20 cellular contexts compared by ENCODE assay signal in the genomic region with DNA sequence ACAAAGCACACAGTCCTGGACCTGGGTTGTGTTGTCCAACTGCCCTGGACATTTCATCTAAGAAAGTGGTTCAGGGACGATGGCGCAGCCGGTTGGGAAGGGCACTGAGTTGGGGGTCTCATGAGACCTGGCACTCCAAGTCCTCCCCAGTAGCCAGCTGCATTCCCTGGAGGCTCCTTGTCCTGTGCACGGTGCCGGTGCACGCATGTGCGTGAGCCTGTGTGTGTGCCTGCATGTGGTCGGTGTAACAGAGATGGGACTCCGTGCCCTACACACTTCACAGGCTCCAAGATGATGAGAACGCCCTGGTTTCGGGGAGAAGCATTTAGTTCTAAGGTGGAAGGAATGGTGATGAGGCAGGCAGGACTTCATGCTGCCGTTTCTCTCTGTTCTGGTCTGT.
"Had no signal": no experiment of that assay in that cellular context is flagged by ENCODE, and none has a peak within 500 bp of the region (broad histone marks: within the 10 kb centered on the region; RNA-seq: fewer than 3 reads in every experiment).

No MANE protein-coding gene starts in this region.

- H3K4me1 ChIP-seq: sigmoid colon, SJSA1, upper lobe of right lung had no signal

- H3K4me3 Mint-ChIP-seq: activated B cell treated with CpG ODN at 0.5 μM for 24 hours; activated CD4-positive, alpha-beta T cell treated with anti-CD3 and anti-CD28 coated beads, Interleukin-2, amount 10 ng/mL, durations not matched to agents 7 days and 5 days; activated CD8-positive, alpha-beta T cell treated with anti-CD3 and anti-CD28 coated beads, Interleukin-2, amount 10 ng/mL, durations not matched to agents 7 days and 5 days; activated T-helper 1 cell treated with anti-CD3 and anti-CD28 coated beads, Interleukin-12 subunit alpha, Interleukin-12 subunit beta, Interleukin-2, Interleukin-4 antibody, amounts not matched to agents 30 ng/mL and 10 ng/mL and 1 ng/mL, durations not matched to agents 14 hours and 24 hours and 36 hours; memory B cell; natural killer cell treated with Interleukin-12 subunit alpha and Interleukin-12 subunit beta and Interleukin-15 and Interleukin-18, amount 100 ng/mL, for 72 hours; stimulated activated memory B cell treated with anti-CD40 and anti-IgM and Interleukin-4, amounts not matched to agents 10 μg/mL and 1 μg/mL and 100 μg/mL, for 72 hours; T-helper 1 cell treated with Interleukin-12 subunit alpha and Interleukin-12 subunit beta and Interleukin-4 antibody, amounts not matched to agents 30 μg/mL and 1 μg/mL, for 36 hours had no signal

- H3K9me3 Mint-ChIP-seq: activated B cell treated with CpG ODN at 0.5 μM for 24 hours; activated CD4-positive, alpha-beta T cell treated with anti-CD3 and anti-CD28 coated beads, Interleukin-2, amount 10 ng/mL, durations not matched to agents 7 days and 5 days; activated T-helper 1 cell treated with anti-CD3 and anti-CD28 coated beads, Interleukin-12 subunit alpha, Interleukin-12 subunit beta, Interleukin-2, Interleukin-4 antibody, amounts not matched to agents 30 ng/mL and 10 ng/mL and 1 ng/mL, durations not matched to agents 14 hours and 24 hours and 36 hours; memory B cell; natural killer cell treated with Interleukin-12 subunit alpha and Interleukin-12 subunit beta and Interleukin-15 and Interleukin-18, amount 100 ng/mL, for 72 hours; stimulated activated memory B cell treated with anti-CD40 and anti-IgM and Interleukin-4, amounts not matched to agents 10 μg/mL and 1 μg/mL and 100 μg/mL, for 72 hours; T-helper 1 cell treated with Interleukin-12 subunit alpha and Interleukin-12 subunit beta and Interleukin-4 antibody, amounts not matched to agents 30 μg/mL and 1 μg/mL, for 36 hours had no signal

- ATAC-seq: activated CD8-positive, alpha-beta T cell treated with anti-CD3 and anti-CD28 coated beads, Interleukin-2, amount 10 ng/mL, durations not matched to agents 7 days and 5 days; natural killer cell treated with Interleukin-12 subunit alpha and Interleukin-12 subunit beta and Interleukin-15 and Interleukin-18, amount 100 ng/mL, for 72 hours; stimulated activated memory B cell treated with anti-CD40 and anti-IgM and Interleukin-4, amounts not matched to agents 10 μg/mL and 1 μg/mL and 100 μg/mL, for 72 hours; upper lobe of right lung had no signal

- H3K36me3 Mint-ChIP-seq: memory B cell; natural killer cell treated with Interleukin-12 subunit alpha and Interleukin-12 subunit beta and Interleukin-15 and Interleukin-18, amount 100 ng/mL, for 72 hours; stimulated activated memory B cell treated with anti-CD40 and anti-IgM and Interleukin-4, amounts not matched to agents 10 μg/mL and 1 μg/mL and 100 μg/mL, for 72 hours had no signal

- H3K27me3 ChIP-seq: ascending aorta had no signal

- H3K4me2 ChIP-seq: smooth muscle cell had no signal

- H3K36me3 ChIP-seq: ascending aorta, sigmoid colon, SJSA1, thoracic aorta, upper lobe of right lung had no signal

- DNase-seq: activated B cell treated with CpG ODN at 0.5 μM for 24 hours; activated CD4-positive, alpha-beta T cell treated with anti-CD3 and anti-CD28 coated beads, Interleukin-2, amount 10 ng/mL, durations not matched to agents 7 days and 5 days; activated CD8-positive, alpha-beta T cell treated with anti-CD3 and anti-CD28 coated beads, Interleukin-2, amount 10 ng/mL, durations not matched to agents 7 days and 5 days; activated gamma-delta T cell; activated naive CD4-positive, alpha-beta T cell treated with anti-CD3 and anti-CD28 coated beads, Interleukin-2, amount 50 U/mL, for 16 hours; effector memory CD4-positive, alpha-beta T cell; foreskin melanocyte; sigmoid colon; stimulated activated CD4-positive, alpha-beta T cell treated with anti-CD3 and anti-CD28 coated beads, Interleukin-15, amount 100 ng/mL, for 24 hours; T1000; upper lobe of right lung had no signal

- H3K27me3 Mint-ChIP-seq: activated CD4-positive, alpha-beta T cell treated with anti-CD3 and anti-CD28 coated beads, Interleukin-2, amount 10 ng/mL, durations not matched to agents 7 days and 5 days had no signal

- H3K4me3 ChIP-seq: ascending aorta, sigmoid colon, SJSA1, smooth muscle cell, thoracic aorta, upper lobe of right lung had no signal

- H3K4me1 Mint-ChIP-seq: activated CD4-positive, alpha-beta T cell treated with anti-CD3 and anti-CD28 coated beads, Interleukin-2, amount 10 ng/mL, durations not matched to agents 7 days and 5 days had no signal

- H3K27ac Mint-ChIP-seq: activated B cell treated with CpG ODN at 0.5 μM for 24 hours; activated CD4-positive, alpha-beta T cell treated with anti-CD3 and anti-CD28 coated beads, Interleukin-2, amount 10 ng/mL, durations not matched to agents 7 days and 5 days; activated CD8-positive, alpha-beta T cell treated with anti-CD3 and anti-CD28 coated beads, Interleukin-2, amount 10 ng/mL, durations not matched to agents 7 days and 5 days; activated T-helper 1 cell treated with anti-CD3 and anti-CD28 coated beads, Interleukin-12 subunit alpha, Interleukin-12 subunit beta, Interleukin-2, Interleukin-4 antibody, amounts not matched to agents 30 ng/mL and 10 ng/mL and 1 ng/mL, durations not matched to agents 14 hours and 24 hours and 36 hours; memory B cell; natural killer cell treated with Interleukin-12 subunit alpha and Interleukin-12 subunit beta and Interleukin-15 and Interleukin-18, amount 100 ng/mL, for 72 hours; stimulated activated memory B cell treated with anti-CD40 and anti-IgM and Interleukin-4, amounts not matched to agents 10 μg/mL and 1 μg/mL and 100 μg/mL, for 72 hours; T-helper 1 cell treated with Interleukin-12 subunit alpha and Interleukin-12 subunit beta and Interleukin-4 antibody, amounts not matched to agents 30 μg/mL and 1 μg/mL, for 36 hours had no signal

- H3K27ac ChIP-seq: ascending aorta, sigmoid colon, SJSA1, upper lobe of right lung had no signal

- H3K9me3 ChIP-seq: ascending aorta, sigmoid colon, SJSA1, thoracic aorta, upper lobe of right lung had no signal
